In the genomic region with DNA sequence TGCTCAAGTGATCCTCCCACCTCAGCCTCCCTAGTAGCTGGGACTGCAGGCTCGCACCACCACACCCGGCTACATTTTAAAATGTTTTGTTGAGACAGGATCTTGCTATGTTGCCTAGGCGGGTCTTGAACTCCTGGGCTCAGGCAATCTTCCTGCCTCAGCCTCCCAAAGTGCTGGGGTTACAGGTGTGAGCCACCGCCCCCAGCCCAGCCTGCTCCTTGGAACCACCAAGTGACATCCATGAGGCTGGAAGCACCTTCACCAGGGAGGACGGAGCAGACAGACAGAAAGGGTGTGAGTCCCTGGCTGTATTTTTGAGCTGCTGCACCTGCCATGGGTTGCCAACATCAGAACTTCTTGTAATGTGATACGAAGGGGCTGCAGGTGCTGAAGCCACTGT, we compare ENCODE assay signal across 35 cellular contexts.
"Had no signal": no experiment of that assay in that cellular context is flagged by ENCODE, and none has a peak within 500 bp of the region (broad histone marks: within the 10 kb centered on the region; RNA-seq: fewer than 3 reads in every experiment).

No MANE protein-coding gene starts in this region.

- H3K4me3 Mint-ChIP-seq: activated B cell treated with CpG ODN at 0.5 μM for 24 hours; activated CD4-positive, alpha-beta memory T cell treated with anti-CD3 and anti-CD28 coated beads for 36 hours; activated CD4-positive, alpha-beta T cell treated with anti-CD3 and anti-CD28 coated beads, Interleukin-2, amount 10 ng/mL, durations not matched to agents 24 days and 14 days; activated CD8-positive, alpha-beta T cell treated with anti-CD3 and anti-CD28 coated beads for 36 hours; activated naive CD4-positive, alpha-beta T cell treated with anti-CD3 and anti-CD28 coated beads for 36 hours; activated naive CD8-positive, alpha-beta T cell treated with anti-CD3 and anti-CD28 coated beads for 36 hours; activated T-cell treated with anti-CD3 and anti-CD28 coated beads, Interleukin-2, amount 50 U/mL, for 4 hours; activated T-cell treated with anti-CD3 and anti-CD28 coated beads, Interleukin-2, amount 50 U/mL, for 72 hours; activated T-helper 1 cell treated with anti-CD3 and anti-CD28 coated beads, Interleukin-12 subunit alpha, Interleukin-12 subunit beta, Interleukin-2, Interleukin-4 antibody, amounts not matched to agents 30 ng/mL and 10 ng/mL and 1 ng/mL, durations not matched to agents 14 hours and 24 hours and 36 hours; activated T-helper 17 cell treated with anti-CD3 and anti-CD28 coated beads, Interleukin-2, amount 50 U/mL, for 72 hours; T-helper 1 cell treated with Interleukin-12 subunit alpha and Interleukin-12 subunit beta and Interleukin-4 antibody, amounts not matched to agents 30 μg/mL and 1 μg/mL, for 36 hours; T-helper 2 cell treated with Interferon-gamma antibody and Interleukin-4, amounts not matched to agents 5 μg/mL and 100 μg/mL, for 36 hours had no signal

- H3K27ac Mint-ChIP-seq: activated B cell treated with CpG ODN at 0.5 μM for 24 hours; activated CD4-positive, alpha-beta memory T cell treated with anti-CD3 and anti-CD28 coated beads for 36 hours; activated CD4-positive, alpha-beta T cell treated with anti-CD3 and anti-CD28 coated beads, Interleukin-2, amount 10 ng/mL, durations not matched to agents 24 days and 14 days; activated CD8-positive, alpha-beta T cell treated with anti-CD3 and anti-CD28 coated beads for 36 hours; activated naive CD4-positive, alpha-beta T cell treated with anti-CD3 and anti-CD28 coated beads for 36 hours; activated naive CD4-positive, alpha-beta T cell treated with anti-CD3 and anti-CD28 coated beads, Interleukin-2, amount 50 U/mL, for 72 hours; activated naive CD8-positive, alpha-beta T cell treated with anti-CD3 and anti-CD28 coated beads for 36 hours; activated T-cell treated with anti-CD3 and anti-CD28 coated beads, Interleukin-2, amount 50 U/mL, for 72 hours; activated T-helper 1 cell treated with anti-CD3 and anti-CD28 coated beads, Interleukin-12 subunit alpha, Interleukin-12 subunit beta, Interleukin-2, Interleukin-4 antibody, amounts not matched to agents 30 ng/mL and 10 ng/mL and 1 ng/mL, durations not matched to agents 14 hours and 24 hours and 36 hours; activated T-helper 17 cell treated with anti-CD3 and anti-CD28 coated beads, Interleukin-2, amount 50 U/mL, for 72 hours; T-helper 1 cell treated with Interleukin-12 subunit alpha and Interleukin-12 subunit beta and Interleukin-4 antibody, amounts not matched to agents 30 μg/mL and 1 μg/mL, for 36 hours; T-helper 2 cell treated with Interferon-gamma antibody and Interleukin-4, amounts not matched to agents 5 μg/mL and 100 μg/mL, for 36 hours had no signal

- H3K4me1 ChIP-seq: adrenal gland, body of pancreas, breast epithelium had no signal

- H3K4me3 ChIP-seq: adrenal gland, body of pancreas, breast epithelium had no signal

- H3K27me3 ChIP-seq: body of pancreas had no signal

- H3K9me3 ChIP-seq: adrenal gland, body of pancreas had no signal

- DNase-seq: activated B cell treated with CpG ODN at 0.5 μM for 24 hours; activated CD4-positive, alpha-beta memory T cell treated with anti-CD3 and anti-CD28 coated beads for 36 hours; activated CD4-positive, alpha-beta T cell treated with anti-CD3 and anti-CD28 coated beads for 4 hours; activated CD4-positive, alpha-beta T cell treated with anti-CD3 and anti-CD28 coated beads, Interleukin-2, amount 10 ng/mL, durations not matched to agents 24 days and 14 days; activated CD4-positive, alpha-beta T cell treated with anti-CD3 and anti-CD28 coated beads, Interleukin-2, amount 50 U/mL, for 1 hour; activated CD4-positive, alpha-beta T cell treated with anti-CD3 and anti-CD28 coated beads, Interleukin-2, amount 50 U/mL, for 4 hours; activated CD4-positive, CD25-positive, alpha-beta regulatory T cell treated with anti-CD3 and anti-CD28 coated beads, Interleukin-2, amount 50 U/mL, for 72 hours; activated CD8-positive, alpha-beta T cell treated with anti-CD3 and anti-CD28 coated beads for 36 hours; activated effector memory CD4-positive, alpha-beta T cell treated with anti-CD3 and anti-CD28 coated beads, Interleukin-2, amount 50 U/mL, for 16 hours; activated gamma-delta T cell treated with Interleukin-2 at 50 U/mL for 16 hours; activated naive CD4-positive, alpha-beta T cell; activated naive CD4-positive, alpha-beta T cell treated with anti-CD3 and anti-CD28 coated beads for 36 hours; activated naive CD8-positive, alpha-beta T cell treated with anti-CD3 and anti-CD28 coated beads for 36 hours; activated T-cell treated with anti-CD3 and anti-CD28 coated beads for 4 hours; activated T-cell treated with anti-CD3 and anti-CD28 coated beads, Interleukin-2, amount 50 U/mL, for 1 hour; activated T-cell treated with anti-CD3 and anti-CD28 coated beads, Interleukin-2, amount 50 U/mL, for 4 hours; activated T-cell treated with anti-CD3 and anti-CD28 coated beads, Interleukin-2, amount 50 U/mL, for 72 hours; amniotic stem cell; aorta; body of pancreas; brain microvascular endothelial cell; central memory CD4-positive, alpha-beta T cell; T-helper 1 cell; T-helper 2 cell; T-helper 9 cell had no signal

- FAIRE-seq: astrocyte, TTC549 had no signal

- H3K9me3 Mint-ChIP-seq: activated B cell treated with CpG ODN at 0.5 μM for 24 hours; activated CD4-positive, alpha-beta T cell treated with anti-CD3 and anti-CD28 coated beads, Interleukin-2, amount 10 ng/mL, durations not matched to agents 24 days and 14 days; activated CD8-positive, alpha-beta T cell treated with anti-CD3 and anti-CD28 coated beads for 36 hours; activated naive CD4-positive, alpha-beta T cell treated with anti-CD3 and anti-CD28 coated beads, Interleukin-2, amount 50 U/mL, for 72 hours; activated T-cell treated with anti-CD3 and anti-CD28 coated beads, Interleukin-2, amount 50 U/mL, for 4 hours; activated T-cell treated with anti-CD3 and anti-CD28 coated beads, Interleukin-2, amount 50 U/mL, for 72 hours; activated T-helper 1 cell treated with anti-CD3 and anti-CD28 coated beads, Interleukin-12 subunit alpha, Interleukin-12 subunit beta, Interleukin-2, Interleukin-4 antibody, amounts not matched to agents 30 ng/mL and 10 ng/mL and 1 ng/mL, durations not matched to agents 14 hours and 24 hours and 36 hours; activated T-helper 17 cell treated with anti-CD3 and anti-CD28 coated beads, Interleukin-2, amount 50 U/mL, for 72 hours; T-helper 2 cell treated with Interferon-gamma antibody and Interleukin-4, amounts not matched to agents 5 μg/mL and 100 μg/mL, for 36 hours had no signal

- H3K4me1 Mint-ChIP-seq: activated B cell treated with CpG ODN at 0.5 μM for 24 hours; activated CD4-positive, alpha-beta T cell treated with anti-CD3 and anti-CD28 coated beads, Interleukin-2, amount 10 ng/mL, durations not matched to agents 24 days and 14 days; activated naive CD8-positive, alpha-beta T cell treated with anti-CD3 and anti-CD28 coated beads for 36 hours; activated T-helper 17 cell treated with anti-CD3 and anti-CD28 coated beads, Interleukin-2, amount 50 U/mL, for 72 hours had no signal

- H3K36me3 Mint-ChIP-seq: activated CD4-positive, alpha-beta memory T cell treated with anti-CD3 and anti-CD28 coated beads for 36 hours; activated naive CD8-positive, alpha-beta T cell treated with anti-CD3 and anti-CD28 coated beads for 36 hours had no signal

- H3K27ac ChIP-seq: adrenal gland, body of pancreas, brain microvascular endothelial cell, breast epithelium, VCaP had no signal

- H3K36me3 ChIP-seq: adrenal gland, brain microvascular endothelial cell, breast epithelium had no signal
